In the genomic region with DNA sequence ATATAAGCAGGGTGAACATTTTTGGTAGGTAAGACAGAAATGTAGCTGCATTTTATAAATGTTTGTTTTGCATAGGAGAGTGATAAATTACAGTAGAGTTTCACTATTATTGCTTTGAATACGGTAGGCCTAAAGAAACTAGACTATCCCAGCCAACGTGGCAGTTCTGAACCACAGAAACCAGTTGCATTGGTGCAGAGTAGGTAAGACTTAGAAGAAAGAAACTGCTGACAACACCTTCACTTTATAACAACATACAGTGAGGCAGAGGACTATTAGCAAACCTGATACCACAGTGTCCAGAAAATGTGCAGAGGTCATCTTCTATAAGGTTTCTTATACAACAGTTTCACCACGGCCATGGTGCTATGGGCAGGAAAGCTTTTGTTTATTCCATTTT, we compare ENCODE assay signal across 12 cellular contexts.
DNase-seq lines count a peak whose midpoint lies in the region; ATAC-seq and TF ChIP-seq lines count a peak whose summit lies in the region.
"Had no signal": no experiment of that assay in that cellular context is flagged by ENCODE, and none has a peak within 500 bp of the region (broad histone marks: within the 10 kb centered on the region; RNA-seq: fewer than 3 reads in every experiment).

No MANE protein-coding gene starts in this region.

- no peak for TF ChIP-seq POLR2A in GM18505 (IDR thresholded peaks at IDR 0.05; ENCODE audit: borderline replicate concordance, extremely low read depth, insufficient read depth, insufficient read length)

- no peaks in the 10 kb centered on the region for H3K9me3 ChIP-seq in tibial artery

- H3K27me3 Mint-ChIP-seq in activated T-helper 2 cell treated with anti-CD3 and anti-CD28 coated beads, Interferon-gamma antibody, Interleukin-2, Interleukin-4, amounts not matched to agents 10 μg/mL and 5 μg/mL and 100 μg/mL, durations not matched to agents 14 hours and 24 hours and 36 hours (ENCODE audit: low read depth), result no peaks in the 10 kb centered on the region
- H3K27me3 Mint-ChIP-seq: stimulated activated naive CD8-positive, alpha-beta T cell treated with anti-CD3 and anti-CD28 coated beads, Interleukin-15, amount 100 ng/mL, for 72 hours had no signal

- no peak overlapping the region for H3K27ac ChIP-seq in tibial artery

- H3K9me3 Mint-ChIP-seq in activated T-helper 2 cell treated with anti-CD3 and anti-CD28 coated beads, Interferon-gamma antibody, Interleukin-2, Interleukin-4, amounts not matched to agents 10 μg/mL and 5 μg/mL and 100 μg/mL, durations not matched to agents 14 hours and 24 hours and 36 hours, result no peaks in the 10 kb centered on the region

- no peak overlapping the region for H3K4me3 Mint-ChIP-seq in activated T-helper 2 cell treated with anti-CD3 and anti-CD28 coated beads, Interferon-gamma antibody, Interleukin-2, Interleukin-4, amounts not matched to agents 10 μg/mL and 5 μg/mL and 100 μg/mL, durations not matched to agents 14 hours and 24 hours and 36 hours (ENCODE audit: low read depth)
- H3K4me3 Mint-ChIP-seq: activated T-helper 1 cell treated with anti-CD3 and anti-CD28 coated beads, Interleukin-12 subunit alpha, Interleukin-12 subunit beta, Interleukin-2, Interleukin-4 antibody, amounts not matched to agents 30 ng/mL and 10 ng/mL and 1 ng/mL, durations not matched to agents 14 hours and 24 hours and 36 hours; stimulated activated naive CD8-positive, alpha-beta T cell treated with anti-CD3 and anti-CD28 coated beads, Interleukin-15, amount 100 ng/mL, for 72 hours had no signal

- ATAC-seq in GM18505 (IDR thresholded peaks at IDR 0.05; ENCODE audit: unreplicated experiment) (peak; percentile 85), GM19463 (IDR thresholded peaks at IDR 0.05; ENCODE audit: unreplicated experiment) (peak; percentile 98), HG02852 (IDR thresholded peaks at IDR 0.05; ENCODE audit: unreplicated experiment) (peak; percentile 98), HG03457 (IDR thresholded peaks at IDR 0.05; ENCODE audit: unreplicated experiment) (peak; percentile 98)
- no peak for ATAC-seq in activated CD4-positive, CD25-positive, alpha-beta regulatory T cell treated with anti-CD3 and anti-CD28 coated beads, Interleukin-2, amount 50 U/mL, for 24 hours
- ATAC-seq: stimulated activated naive CD8-positive, alpha-beta T cell treated with anti-CD3 and anti-CD28 coated beads, Interleukin-15, amount 100 ng/mL, for 72 hours had no signal

- no peaks in the 10 kb centered on the region for H3K36me3 Mint-ChIP-seq in activated T-helper 2 cell treated with anti-CD3 and anti-CD28 coated beads, Interferon-gamma antibody, Interleukin-2, Interleukin-4, amounts not matched to agents 10 μg/mL and 5 μg/mL and 100 μg/mL, durations not matched to agents 14 hours and 24 hours and 36 hours (ENCODE audit: low read depth)

- intact Hi-C loops in activated T-helper 2 cell treated with anti-CD3 and anti-CD28 coated beads, Interferon-gamma antibody, Interleukin-2, Interleukin-4, amounts not matched to agents 10 μg/mL and 5 μg/mL and 100 μg/mL, durations not matched to agents 14 hours and 24 hours and 36 hours (cut with micrococcal nuclease), result no loop called here
- intact Hi-C loops in tibial artery (cut with DNase I; ENCODE audit: low total_unique reads), result no loop called here

- no peak overlapping the region for H3K27ac Mint-ChIP-seq in activated T-helper 2 cell treated with anti-CD3 and anti-CD28 coated beads, Interferon-gamma antibody, Interleukin-2, Interleukin-4, amounts not matched to agents 10 μg/mL and 5 μg/mL and 100 μg/mL, durations not matched to agents 14 hours and 24 hours and 36 hours
- H3K27ac Mint-ChIP-seq: activated T-helper 1 cell treated with anti-CD3 and anti-CD28 coated beads, Interleukin-12 subunit alpha, Interleukin-12 subunit beta, Interleukin-2, Interleukin-4 antibody, amounts not matched to agents 30 ng/mL and 10 ng/mL and 1 ng/mL, durations not matched to agents 14 hours and 24 hours and 36 hours had no signal

- no peaks in the 10 kb centered on the region for H3K4me1 Mint-ChIP-seq in activated T-helper 2 cell treated with anti-CD3 and anti-CD28 coated beads, Interferon-gamma antibody, Interleukin-2, Interleukin-4, amounts not matched to agents 10 μg/mL and 5 μg/mL and 100 μg/mL, durations not matched to agents 14 hours and 24 hours and 36 hours (ENCODE audit: low read depth)
- H3K4me1 Mint-ChIP-seq: stimulated activated naive CD8-positive, alpha-beta T cell treated with anti-CD3 and anti-CD28 coated beads, Interleukin-15, amount 100 ng/mL, for 72 hours had no signal

- no peak overlapping the region for H3K4me3 ChIP-seq in tibial artery

- H3K36me3 ChIP-seq in tibial artery, result no peaks in the 10 kb centered on the region

- no peaks in the 10 kb centered on the region for H3K4me1 ChIP-seq in tibial artery

- no peak for TF ChIP-seq CTCF in tibial artery (IDR thresholded peaks at IDR 0.05)

- DNase-seq in activated T-helper 2 cell treated with anti-CD3 and anti-CD28 coated beads, Interferon-gamma antibody, Interleukin-2, Interleukin-4, amounts not matched to agents 10 μg/mL and 5 μg/mL and 100 μg/mL, durations not matched to agents 14 hours and 24 hours and 36 hours (ENCODE audit: low spot score), result no peak
- DNase-seq in T-helper 9 cell (no peak), tibial artery (no peak)
- DNase-seq: GOT3; mesenchymal stem cell; stimulated activated naive CD8-positive, alpha-beta T cell treated with anti-CD3 and anti-CD28 coated beads, Interleukin-15, amount 100 ng/mL, for 72 hours had no signal

- H3K27me3 ChIP-seq in tibial artery, result no peaks in the 10 kb centered on the region

Comparison
In these comparisons a context has a peak if more than half of its experiments do, and no peak if none do; other contexts are left out.
1. ATAC-seq: peak in GM18505 (single experiment), GM19463 (single experiment), HG02852 (single experiment) and HG03457 (single experiment); none in activated CD4-positive, CD25-positive, alpha-beta regulatory T cell treated with anti-CD3 and anti-CD28 coated beads, Interleukin-2, amount 50 U/mL, for 24 hours (0 of 2).